8 cellular contexts compared by ENCODE assay signal in genomic region chr4:174521800-174522182, GRCh38. TPM values are rescaled to one million over a fixed set of nuclear protein-coding genes. Genes with fewer than 3 reads are reported as not detected.
DNase-seq lines count a peak whose midpoint lies in the region; ATAC-seq and TF ChIP-seq lines count a peak whose summit lies in the region.

No MANE protein-coding gene starts in this region.

- peak; percentile 63 for DNase-seq in activated effector memory CD4-positive, alpha-beta T cell treated with anti-CD3 and anti-CD28 coated beads, Interleukin-2, amount 50 U/mL, for 16 hours
- DNase-seq in activated effector memory CD4-positive, alpha-beta T cell treated with Interleukin-2 at 50 U/mL for 16 hours: no peak
- peak; percentile 45 for DNase-seq in PC-3
- peak; percentile 67 for DNase-seq in colonic mucosa
- peak; percentile 38 for DNase-seq in mesendoderm
- DNase-seq in vagina (ENCODE audit: extremely low spot score in 2 of 2): no peak
- no peak for DNase-seq in cerebellum (ENCODE audit: low spot score)

- CTCF ChIA-PET in PC-3 (lab: Charles Lee): interaction anchor here (0.6 to 1.2 kb wide), 4 partner anchors 110 to 238 kb away, joined by 3 to 12 read pairs (median 3); partner anchors contain the start of gene CEP44

- H3K23ac ChIP-seq in mesendoderm (ENCODE audit: low read length): no peak overlapping the region

- H3K9me2 ChIP-seq in PC-3 (replicated peaks; ENCODE audit: low read length): no peaks in the 10 kb centered on the region

- H3K4me2 ChIP-seq in PC-3 (ENCODE audit: low read length): peak overlapping the region; percentile 93
- H3K4me2 ChIP-seq in mesendoderm (ENCODE audit: low read length): peak overlapping the region; percentile 30

- TF ChIP-seq CTCF in PC-3 (conservative IDR thresholded peaks at IDR 0.05; ENCODE audit: low read depth, low read length) (peak; percentile 38), colonic mucosa (IDR thresholded peaks at IDR 0.05) (no peak), vagina (IDR thresholded peaks at IDR 0.05) (no peak)

- no CpG with 5 or more reads among the region's 12 CpGs for WGBS in mesendoderm (ENCODE audit: extremely low coverage, insufficient coverage, low lambda C conversion rate)

- POLR2A ChIA-PET in PC-3 (lab: Charles Lee; ENCODE audit: unreplicated experiment): interaction anchor here (0.6 kb wide), 2 partner anchors 32 to 40 kb away, joined by 3 to 4 read pairs; no protein-coding TSS in a partner anchor

- H2AK5ac ChIP-seq in mesendoderm (ENCODE audit: low read length): no peak overlapping the region

- H3K9ac ChIP-seq in PC-3 (ENCODE audit: low read length) (peak overlapping the region; percentile 70), colonic mucosa (ENCODE audit: low read depth in 2 of 2, low read length in 2 of 2) (peak overlapping the region; percentile 62 to 64), mesendoderm (ENCODE audit: low read length) (peak overlapping the region; percentile 46)

- no peak overlapping the region for H2BK5ac ChIP-seq in mesendoderm (ENCODE audit: low read length)

- H3K9me3 ChIP-seq in PC-3 (ENCODE audit: low read length): no peaks in the 10 kb centered on the region
- no peaks in the 10 kb centered on the region for H3K9me3 ChIP-seq in colonic mucosa
- H3K9me3 ChIP-seq in vagina: no peaks in the 10 kb centered on the region

- H3K4ac ChIP-seq in mesendoderm (ENCODE audit: low read depth, low read length): no peak overlapping the region

- H3K27ac ChIP-seq in PC-3 (ENCODE audit: low read length) (peak overlapping the region; percentile 56), colonic mucosa (peak overlapping the region; percentile 88), mesendoderm (ENCODE audit: low read depth, low read length) (no peak overlapping the region), vagina (peak overlapping the region; percentile 59)

- H3K4me3 ChIP-seq in PC-3 (ENCODE audit: low read length): peak overlapping the region; percentile 90
- peak overlapping the region; percentile 73 for H3K4me3 ChIP-seq in colonic mucosa
- H3K4me3 ChIP-seq in mesendoderm (ENCODE audit: low read length): no peak overlapping the region
- H3K4me3 ChIP-seq in vagina: peak overlapping the region; percentile 58 to 59

- no peak overlapping the region for H2BK15ac ChIP-seq in mesendoderm (replicated peaks; ENCODE audit: low read depth)

- H4K20me1 ChIP-seq in PC-3 (ENCODE audit: low read length): no peaks in the 10 kb centered on the region

- H3K56ac ChIP-seq in mesendoderm (ENCODE audit: low read length): peak overlapping the region; percentile 71

- peak overlapping the region; percentile 94 for H2AFZ ChIP-seq in PC-3 (ENCODE audit: low read length)

- H3K27me3 ChIP-seq in PC-3 (ENCODE audit: low read length): no peaks in the 10 kb centered on the region
- no peaks in the 10 kb centered on the region for H3K27me3 ChIP-seq in colonic mucosa
- H3K27me3 ChIP-seq in mesendoderm (ENCODE audit: insufficient read depth, low read length, poor library complexity): no peaks in the 10 kb centered on the region
- H3K27me3 ChIP-seq in vagina: no peaks in the 10 kb centered on the region

- BruUV-seq in PC-3 (replicated peaks; lab: Mats Ljungman, UMichigan): TSS peak; percentile 50

- H4K8ac ChIP-seq in mesendoderm (ENCODE audit: low read depth, low read length): no peak overlapping the region

- H3K36me3 ChIP-seq in PC-3 (ENCODE audit: low read depth, low read length) (no peaks in the 10 kb centered on the region), colonic mucosa (no peaks in the 10 kb centered on the region), mesendoderm (ENCODE audit: control insufficient read depth, insufficient read depth, low read length) (no peaks in the 10 kb centered on the region), vagina (no peaks in the 10 kb centered on the region)

- peak; percentile 19 for ATAC-seq in HG02970 (IDR thresholded peaks at IDR 0.05; ENCODE audit: low FRiP score, unreplicated experiment)
- ATAC-seq in PC-3: peak; percentile 63

- H4K5ac ChIP-seq in mesendoderm (ENCODE audit: low read length): no peak overlapping the region

- H3K4me1 ChIP-seq in PC-3 (ENCODE audit: insufficient read depth, low read length): peaks cover 17% of the 10 kb centered on the region
- no peaks in the 10 kb centered on the region for H3K4me1 ChIP-seq in colonic mucosa
- H3K4me1 ChIP-seq in mesendoderm (ENCODE audit: control insufficient read depth, low read depth, low read length): no peaks in the 10 kb centered on the region
- H3K4me1 ChIP-seq in vagina: peaks cover 27% of the 10 kb centered on the region

- H3K79me2 ChIP-seq in PC-3 (ENCODE audit: low read length) (no peaks in the 10 kb centered on the region), mesendoderm (ENCODE audit: control insufficient read depth, insufficient read depth, low read length) (no peaks in the 10 kb centered on the region)

- H3F3A ChIP-seq in PC-3 (ENCODE audit: low read length, unreplicated experiment): no peaks in the 10 kb centered on the region

- TF ChIP-seq POLR2A in vagina (IDR thresholded peaks at IDR 0.05): no peak

- no peak overlapping the region for H3K18ac ChIP-seq in mesendoderm (ENCODE audit: low read length)

- intact Hi-C loops in PC-3 (cut with micrococcal nuclease): loop anchor here (1.0 to 10.0 kb wide), 5 partner anchors 33 to 193 kb away; no protein-coding TSS in a partner anchor
- intact Hi-C loops in colonic mucosa (cut with DNase I): loop anchor here (10.0 kb wide), 1 partner anchor 157 kb away; no protein-coding TSS in a partner anchor
- intact Hi-C loops in vagina (cut with DNase I): no loop called here

- H3K79me1 ChIP-seq in mesendoderm (ENCODE audit: low read length): no peaks in the 10 kb centered on the region

- no peak overlapping the region for H2BK120ac ChIP-seq in mesendoderm (ENCODE audit: low read depth, low read length)

RNA-seq across cellular contexts. Expression of gene HPGD, which starts 0.5 kb away (rescaled TPM):
- total RNA-seq in PC-3 (2014; rRNA removed) (32.3 and 33.5 TPM in 2 replicates), colonic mucosa (100 to 1,000 TPM in 1 of 2 donors, 10 to 100 TPM in 1; 62.3 to 159 TPM), vagina (134 TPM), cerebellum (10.7 TPM)
- 11.1 TPM for polyA plus RNA-seq in mesendoderm (2013, experiment 1 of 2)
- 10.6 TPM for polyA plus RNA-seq in mesendoderm (2013, experiment 2 of 2)

Comparison
In these comparisons a context has a peak if more than half of its experiments do, and no peak if none do; other contexts are left out.
1. DNase-seq: peak in activated effector memory CD4-positive, alpha-beta T cell treated with anti-CD3 and anti-CD28 coated beads, Interleukin-2, amount 50 U/mL, for 16 hours (single experiment), PC-3 (single experiment), colonic mucosa (single experiment) and mesendoderm (single experiment); none in activated effector memory CD4-positive, alpha-beta T cell treated with Interleukin-2 at 50 U/mL for 16 hours (single experiment), vagina (0 of 2) and cerebellum (single experiment).
2. Peak in every context shown above with its lines, with median percentiles within 50 percentile points of each other: H3K9ac ChIP-seq.